ENCODE assay signal across 13 cellular contexts in the genomic region with DNA sequence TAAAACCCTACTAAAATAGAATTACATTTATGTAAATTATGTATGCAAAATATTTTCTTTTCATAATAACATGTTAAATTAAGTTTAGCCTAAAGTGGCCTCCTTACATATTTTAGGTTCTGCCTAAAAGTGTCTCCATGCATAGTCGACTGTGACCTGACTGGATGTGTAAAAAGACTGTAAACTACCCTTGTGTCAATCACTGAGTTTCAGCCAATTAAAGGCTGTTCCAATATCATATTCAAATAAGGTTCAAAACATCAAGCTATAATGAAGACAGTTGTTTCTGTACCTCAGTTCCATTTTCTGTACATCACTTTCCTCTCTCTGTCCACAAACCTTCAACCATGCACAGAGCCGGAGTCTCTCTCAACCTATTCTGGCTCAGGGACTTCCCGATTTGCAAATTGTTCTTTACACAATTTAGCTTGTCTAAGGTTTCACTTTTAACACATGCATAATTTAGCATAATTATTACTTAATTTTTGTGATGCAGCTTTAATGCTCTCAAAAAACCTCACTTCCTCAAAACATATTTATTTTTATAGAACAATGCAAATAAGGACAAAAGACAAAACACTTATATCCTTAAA.
DNase-seq lines count a peak whose midpoint lies in the region; ATAC-seq and TF ChIP-seq lines count a peak whose summit lies in the region.
"Had no signal": no experiment of that assay in that cellular context is flagged by ENCODE, and none has a peak within 500 bp of the region (broad histone marks: within the 10 kb centered on the region; RNA-seq: fewer than 3 reads in every experiment).

No MANE protein-coding gene starts in this region.

- H3K36me3 ChIP-seq in vagina = no peaks in the 10 kb centered on the region
- H3K36me3 ChIP-seq: HAP-1 had no signal

- no peaks in the 10 kb centered on the region for H3K4me1 Mint-ChIP-seq in activated CD8-positive, alpha-beta T cell treated with anti-CD3 and anti-CD28 coated beads, Interleukin-2, amount 10 ng/mL, durations not matched to agents 7 days and 5 days (ENCODE audit: low read depth)
- H3K4me1 Mint-ChIP-seq: activated CD8-positive, alpha-beta memory T cell treated with anti-CD3 and anti-CD28 coated beads, Interleukin-2, amount 10 ng/mL, durations not matched to agents 7 days and 5 days had no signal

- no peak for TF ChIP-seq POLR2A in vagina (IDR thresholded peaks at IDR 0.05)

- TF ChIP-seq CTCF in vagina (IDR thresholded peaks at IDR 0.05) = no peak

- H3K9me3 ChIP-seq in vagina = no peaks in the 10 kb centered on the region

- no peaks in the 10 kb centered on the region for H3K36me3 Mint-ChIP-seq in activated CD8-positive, alpha-beta T cell treated with anti-CD3 and anti-CD28 coated beads, Interleukin-2, amount 10 ng/mL, durations not matched to agents 7 days and 5 days (ENCODE audit: low read depth)
- H3K36me3 Mint-ChIP-seq: activated CD8-positive, alpha-beta memory T cell treated with anti-CD3 and anti-CD28 coated beads, Interleukin-2, amount 10 ng/mL, durations not matched to agents 7 days and 5 days had no signal

- peaks cover 7% of the 10 kb centered on the region for H3K4me1 ChIP-seq in vagina

- H3K4me3 ChIP-seq in vagina = no peak overlapping the region
- H3K4me3 ChIP-seq: HAP-1 had no signal

- H3K27ac ChIP-seq in vagina = no peak overlapping the region

- intact Hi-C loops in vagina (cut with DNase I) = no loop called here

- H3K27ac Mint-ChIP-seq in activated CD8-positive, alpha-beta T cell treated with anti-CD3 and anti-CD28 coated beads, Interleukin-2, amount 10 ng/mL, durations not matched to agents 7 days and 5 days = no peak overlapping the region
- H3K27ac Mint-ChIP-seq: activated CD8-positive, alpha-beta memory T cell treated with anti-CD3 and anti-CD28 coated beads, Interleukin-2, amount 10 ng/mL, durations not matched to agents 7 days and 5 days; brain had no signal

- CTCF ChIA-PET in activated CD8-positive, alpha-beta T cell treated with anti-CD3 and anti-CD28 coated beads, Interleukin-2, amount 10 ng/mL, durations not matched to agents 7 days and 5 days (lab: Charles Lee) = interaction anchor here (0.6 to 0.9 kb wide), 2 partner anchors 200 to 210 kb away, joined by 3 to 4 read pairs; partner anchors contain the start of gene CBR4

- H3K27me3 Mint-ChIP-seq in activated CD8-positive, alpha-beta T cell treated with anti-CD3 and anti-CD28 coated beads, Interleukin-2, amount 10 ng/mL, durations not matched to agents 7 days and 5 days (ENCODE audit: low read depth) = no peaks in the 10 kb centered on the region
- H3K27me3 Mint-ChIP-seq: brain had no signal

- H3K27me3 ChIP-seq in vagina = no peaks in the 10 kb centered on the region

- POLR2A ChIA-PET in activated CD8-positive, alpha-beta T cell treated with anti-CD3 and anti-CD28 coated beads, Interleukin-2, amount 10 ng/mL, durations not matched to agents 7 days and 5 days (lab: Charles Lee) = no interaction called here

- no peak for DNase-seq in activated CD8-positive, alpha-beta T cell treated with anti-CD3 and anti-CD28 coated beads, Interleukin-2, amount 10 ng/mL, durations not matched to agents 7 days and 5 days
- no peak for DNase-seq in activated CD4-positive, CD25-positive, alpha-beta regulatory T cell (lab: John Stamatoyannopoulos, UW)
- no peak for DNase-seq in NCI-H345 treated with DMSO at 0.1 percent for 48 hours (lab: John Stamatoyannopoulos, UW; ENCODE audit: unreplicated experiment)
- DNase-seq in vagina (ENCODE audit: extremely low spot score in 2 of 2) = no peak
- DNase-seq: activated CD8-positive, alpha-beta memory T cell treated with anti-CD3 and anti-CD28 coated beads, Interleukin-2, amount 10 ng/mL, durations not matched to agents 7 days and 5 days; NCI-H2081 had no signal

- H3K4me3 Mint-ChIP-seq in activated CD8-positive, alpha-beta T cell treated with anti-CD3 and anti-CD28 coated beads, Interleukin-2, amount 10 ng/mL, durations not matched to agents 7 days and 5 days = no peak overlapping the region
- H3K4me3 Mint-ChIP-seq: activated CD8-positive, alpha-beta memory T cell treated with anti-CD3 and anti-CD28 coated beads, Interleukin-2, amount 10 ng/mL, durations not matched to agents 7 days and 5 days; brain had no signal

- peak; percentile 87 for ATAC-seq in GM18519 (IDR thresholded peaks at IDR 0.05; ENCODE audit: low FRiP score, unreplicated experiment)
- peak; percentile 88 for ATAC-seq in GM21576 (IDR thresholded peaks at IDR 0.05; ENCODE audit: unreplicated experiment)
- ATAC-seq in HG03139 (IDR thresholded peaks at IDR 0.05; ENCODE audit: unreplicated experiment) = peak; percentile 81
- peak; percentile 61 for ATAC-seq in esophagus mucosa
- no peak for ATAC-seq in activated CD8-positive, alpha-beta T cell treated with anti-CD3 and anti-CD28 coated beads, Interleukin-2, amount 10 ng/mL, durations not matched to agents 7 days and 5 days
- ATAC-seq: activated CD8-positive, alpha-beta memory T cell treated with anti-CD3 and anti-CD28 coated beads, Interleukin-2, amount 10 ng/mL, durations not matched to agents 7 days and 5 days; SK-N-SH treated with all-trans-retinoic acid at 6 μM for 48 hours had no signal

- peaks cover 3% of the 10 kb centered on the region for H3K9me3 Mint-ChIP-seq in activated CD8-positive, alpha-beta T cell treated with anti-CD3 and anti-CD28 coated beads, Interleukin-2, amount 10 ng/mL, durations not matched to agents 7 days and 5 days (ENCODE audit: insufficient read depth)
